ENCODE assay signal across 9 cellular contexts in the genomic region with DNA sequence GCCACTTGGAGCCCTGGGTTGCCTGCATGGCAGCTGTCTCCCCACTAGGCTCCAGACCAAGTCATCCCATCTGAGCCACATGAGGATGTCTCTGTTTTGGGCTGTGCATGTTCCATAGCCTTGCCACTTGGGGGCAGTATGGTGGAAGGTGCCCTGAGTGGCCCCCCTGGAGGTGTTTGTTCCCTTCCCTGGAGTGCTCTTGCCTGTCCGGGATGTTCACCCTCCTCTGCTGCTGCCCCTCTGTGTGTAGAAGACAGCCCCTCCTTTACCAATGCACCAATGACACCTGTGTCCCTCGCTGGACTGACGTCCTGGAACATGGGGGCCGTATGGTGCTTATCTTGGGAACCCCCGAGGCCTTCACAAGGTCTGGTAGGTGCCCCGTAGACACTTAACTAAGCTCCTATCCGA.
DNase-seq lines count a peak whose midpoint lies in the region; ATAC-seq and TF ChIP-seq lines count a peak whose summit lies in the region.
"Had no signal": no experiment of that assay in that cellular context is flagged by ENCODE, and none has a peak within 500 bp of the region (broad histone marks: within the 10 kb centered on the region; RNA-seq: fewer than 3 reads in every experiment).

No MANE protein-coding gene starts in this region.

- H2BK5ac ChIP-seq in neuronal stem cell (ENCODE audit: low read length) = no peak overlapping the region

- H2AK5ac ChIP-seq in neuronal stem cell (ENCODE audit: low read depth, low read length) = no peak overlapping the region

- no peaks in the 10 kb centered on the region for H3K4me1 ChIP-seq in neuronal stem cell (ENCODE audit: control insufficient read depth in 2 of 2, insufficient read depth in 1 of 2, low read depth in 1 of 2, low read length in 2 of 2)
- H3K4me1 ChIP-seq: Caco-2 had no signal

- H3K27ac ChIP-seq in VCaP = no peak overlapping the region
- H3K27ac ChIP-seq in neuronal stem cell (replicated peaks; ENCODE audit: low read length) = no peak overlapping the region

- no peak overlapping the region for H3K4me3 ChIP-seq in neuronal stem cell (ENCODE audit: low read length in 2 of 2)

- H3K18ac ChIP-seq in neuronal stem cell (ENCODE audit: low read length) = peak overlapping the region; percentile 24

- WGBS in neuronal stem cell (ENCODE audit: extremely low coverage in 2 of 2, insufficient read length in 2 of 2, insufficient replicate concordance in 1 of 2), 2 donors = no CpG with 5 or more reads among the region's 7 CpGs

- H2AFZ ChIP-seq in neuronal stem cell (ENCODE audit: low read length) = no peak overlapping the region

- no peak overlapping the region for H4K8ac ChIP-seq in neuronal stem cell (ENCODE audit: low read depth, low read length)

- H2BK15ac ChIP-seq in neuronal stem cell (ENCODE audit: low read length) = no peak overlapping the region

- no peak overlapping the region for H3K9ac ChIP-seq in neuronal stem cell (ENCODE audit: low read depth, low read length, poor library complexity)

- no peak overlapping the region for H4K91ac ChIP-seq in neuronal stem cell (ENCODE audit: low read depth, low read length, poor library complexity)

- H3K9me3 ChIP-seq in neuronal stem cell (replicated peaks in 1 of 2; ENCODE audit: control insufficient read depth in 2 of 2, insufficient read depth in 1 of 2, low read depth in 1 of 2, low read length in 2 of 2) = no peaks in the 10 kb centered on the region
- H3K9me3 ChIP-seq: Caco-2 had no signal

- ATAC-seq in HG02885 (IDR thresholded peaks at IDR 0.05; ENCODE audit: poor library complexity, unreplicated experiment) (peak; percentile 46), HG03108 (IDR thresholded peaks at IDR 0.05; ENCODE audit: unreplicated experiment) (no peak)

- H3K4ac ChIP-seq in neuronal stem cell (ENCODE audit: low read length) = no peak overlapping the region

- no peak overlapping the region for H3K4me2 ChIP-seq in neuronal stem cell (ENCODE audit: insufficient read depth, low read length, poor library complexity, severe bottlenecking)

- H3K27me3 ChIP-seq in neuronal stem cell (ENCODE audit: control insufficient read depth in 3 of 3, insufficient read depth in 3 of 3, low read depth in 1 of 3, low read length in 3 of 3) = no peaks in the 10 kb centered on the region

- peaks cover 4 to 11% of the 10 kb centered on the region in 2 donors for H3K36me3 ChIP-seq in neuronal stem cell (replicated peaks in 1 of 2; ENCODE audit: control insufficient read depth in 2 of 2, insufficient read depth in 2 of 2, low read length in 2 of 2)

- DNase-seq in NOMO-1 treated with DMSO at 0.1 percent for 48 hours (lab: John Stamatoyannopoulos, UW; ENCODE audit: unreplicated experiment) = peak; percentile 0
- no peak for DNase-seq in NOMO-1 (lab: John Stamatoyannopoulos, UW; ENCODE audit: unreplicated experiment in 2 of 2)
- no peak for DNase-seq in neuronal stem cell (ENCODE audit: low spot score)
- DNase-seq in NCI-H524 (lab: John Stamatoyannopoulos, UW) = no peak
- DNase-seq in medulla oblongata (ENCODE audit: extremely low spot score) = no peak

- peak; percentile 22; the same call in 1 of the 2 replicates for TF ChIP-seq CTCF in VCaP (conservative IDR thresholded peaks at IDR 0.05)

- H3K14ac ChIP-seq in neuronal stem cell (ENCODE audit: low read length) = no peak overlapping the region

- no peak overlapping the region for H3K23ac ChIP-seq in neuronal stem cell (ENCODE audit: low read depth, low read length, poor library complexity)

- H2BK120ac ChIP-seq in neuronal stem cell (ENCODE audit: low read depth, low read length) = no peak overlapping the region

- no peaks in the 10 kb centered on the region for H3K79me1 ChIP-seq in neuronal stem cell (ENCODE audit: low read depth, low read length)

- no peak overlapping the region for H2BK12ac ChIP-seq in neuronal stem cell (ENCODE audit: low read length)
